ENCODE assay signal across 1 cellular context in genomic region chr20:58890073-58890453, GRCh38.
TF ChIP-seq lines count a peak whose summit lies in the region.

No MANE protein-coding gene starts in this region.

TF ChIP-seq in GM23338, 12 proteins besides CTCF, POLR2A, EP300 and RAD21 (continued from another document):
- no peak for TF ChIP-seq REST (IDR thresholded peaks at IDR 0.05; ENCODE audit: unreplicated experiment)
- no peak for TF ChIP-seq STAT1 (IDR thresholded peaks at IDR 0.05; ENCODE audit: unreplicated experiment)
